ENCODE assay signal across 8 cellular contexts in genomic region chr1:114668784-114669561, GRCh38. TPM values are rescaled to one million over a fixed set of nuclear protein-coding genes. Genes with fewer than 3 reads are reported as not detected.
DNase-seq lines count a peak whose midpoint lies in the region; ATAC-seq, FAIRE-seq and TF ChIP-seq lines count a peak whose summit lies in the region.

No MANE protein-coding gene starts in this region.

- H3K9me3 Mint-ChIP-seq in activated naive CD8-positive, alpha-beta T cell treated with anti-CD3 and anti-CD28 coated beads for 36 hours, result no peaks in the 10 kb centered on the region

- FAIRE-seq in islet of Langerhans (lab: Jason Lieb, UNC), result peak; percentile 75

- DNase-seq in heart left ventricle, result peak in 1 of 5 donors; percentile 21
- DNase-seq in Right ventricle myocardium superior, result no peak
- no peak for DNase-seq in activated naive CD8-positive, alpha-beta T cell treated with anti-CD3 and anti-CD28 coated beads for 36 hours
- DNase-seq in stromal cell of bone marrow (ENCODE audit: low read depth), result peak; percentile 26
- no peak for DNase-seq in NCI-H2081 treated with DMSO at 0.1 percent for 48 hours (lab: John Stamatoyannopoulos, UW)

- no peaks in the 10 kb centered on the region for H3K36me3 Mint-ChIP-seq in activated naive CD8-positive, alpha-beta T cell treated with anti-CD3 and anti-CD28 coated beads for 36 hours

- H3K27ac Mint-ChIP-seq in activated naive CD8-positive, alpha-beta T cell treated with anti-CD3 and anti-CD28 coated beads for 36 hours, result no peak overlapping the region

- H3K9me3 ChIP-seq in heart left ventricle, result no peaks in the 10 kb centered on the region

- no peak for TF ChIP-seq POLR2A in heart left ventricle (IDR thresholded peaks at IDR 0.05)

- H3K27me3 Mint-ChIP-seq in activated naive CD8-positive, alpha-beta T cell treated with anti-CD3 and anti-CD28 coated beads for 36 hours, result peaks cover 8% of the 10 kb centered on the region

- 37 to 45% (median 38%) methylated on average over 13 of the region's 13 CpGs for WGBS in heart left ventricle, 4 donors

- TF ChIP-seq CTCF in heart left ventricle (IDR thresholded peaks at IDR 0.05), result no peak

- H3K27me3 ChIP-seq in heart left ventricle, result no peaks in the 10 kb centered on the region

- peak overlapping the region; percentile 45 to 96 (median 76) for H3K4me3 ChIP-seq in heart left ventricle

- no peaks in the 10 kb centered on the region for H3K36me3 ChIP-seq in heart left ventricle

- H3K27ac ChIP-seq in heart left ventricle, result peak overlapping the region in 9 of 12 donors; percentile 68 to 90 (median 83)

- peak in 1 of 4 donors; percentile 8 for ATAC-seq in heart left ventricle
- ATAC-seq in Right ventricle myocardium superior (ENCODE audit: poor library complexity), result no peak
- ATAC-seq in GM18873 (IDR thresholded peaks at IDR 0.05; ENCODE audit: low FRiP score, unreplicated experiment), result no peak
- no peak for ATAC-seq in GM21528 (IDR thresholded peaks at IDR 0.05; ENCODE audit: low FRiP score, unreplicated experiment)

- peaks cover 10% of the 10 kb centered on the region for H3K4me1 Mint-ChIP-seq in activated naive CD8-positive, alpha-beta T cell treated with anti-CD3 and anti-CD28 coated beads for 36 hours

- intact Hi-C loops in heart left ventricle (cut with DNase I) (loop anchor here in 3 of 10 donors (5.0 kb wide), 3 partner anchors 48 to 322 kb away; partner anchors contain the start of genes BCAS2 (in 1 of the 3) and NRAS (in 1 of the 3)), Right ventricle myocardium superior (cut with DNase I) (no loop called here)

- peak overlapping the region; percentile 81 for H3K4me3 Mint-ChIP-seq in activated naive CD8-positive, alpha-beta T cell treated with anti-CD3 and anti-CD28 coated beads for 36 hours

- peaks cover 0 to 17% (median 4%) of the 10 kb centered on the region in 12 donors for H3K4me1 ChIP-seq in heart left ventricle

RNA-seq across cellular contexts. Expression of gene DENND2C, which starts 0.9 kb away (rescaled TPM):
- total RNA-seq in heart left ventricle (1 to 10 TPM; 2.1 to 4.1 (median 3.2) TPM), Right ventricle myocardium superior (2.6 TPM)
- 1 to 10 TPM; 1.6 to 2.1 TPM for polyA plus RNA-seq in heart left ventricle
- total RNA-seq in activated naive CD8-positive, alpha-beta T cell treated with anti-CD3 and anti-CD28 coated beads for 36 hours, result under 1 TPM; 0.50 to 0.91 TPM

RNA-seq across cellular contexts. Expression of gene AMPD1, which starts 26.4 kb away (rescaled TPM):
- total RNA-seq in heart left ventricle (not detected), Right ventricle myocardium superior (not detected)
- polyA plus RNA-seq in heart left ventricle, result not detected
- total RNA-seq in activated naive CD8-positive, alpha-beta T cell treated with anti-CD3 and anti-CD28 coated beads for 36 hours, result not detected

RNA-seq across cellular contexts. Expression of gene NRAS, which starts 47.6 kb away (rescaled TPM):
- total RNA-seq in heart left ventricle (10 to 100 TPM in 5 of 9 donors, 1 to 10 TPM in 4; 7.1 to 25.7 (median 10.2) TPM), Right ventricle myocardium superior (5.9 TPM)
- 10 to 100 TPM in 1 of 2 donors, 1 to 10 TPM in 1; 4.2 to 19.1 TPM for polyA plus RNA-seq in heart left ventricle
- total RNA-seq in activated naive CD8-positive, alpha-beta T cell treated with anti-CD3 and anti-CD28 coated beads for 36 hours, result 10 to 100 TPM; 67.7 to 69.4 TPM
